ENCODE assay signal across 15 cellular contexts in the genomic region with DNA sequence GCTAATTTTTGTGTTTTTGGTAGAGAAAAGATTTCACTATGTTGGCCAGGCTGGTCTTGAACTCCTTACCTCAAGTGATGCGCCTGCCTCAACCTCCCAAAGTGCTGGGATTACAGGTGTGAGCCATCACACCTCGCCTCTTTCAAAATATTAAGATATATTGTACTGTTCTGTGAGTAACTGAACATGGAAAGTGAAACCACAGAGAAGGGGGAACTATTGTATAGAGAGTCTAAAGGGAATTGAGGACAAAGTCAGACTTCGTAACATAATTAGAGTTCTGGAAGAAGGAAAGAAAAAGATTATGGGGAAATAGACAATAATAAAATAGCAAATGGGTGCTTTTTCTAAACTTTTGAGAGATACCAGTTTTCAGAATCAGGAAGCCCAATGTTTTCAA.
"Had no signal": no experiment of that assay in that cellular context is flagged by ENCODE, and none has a peak within 500 bp of the region (broad histone marks: within the 10 kb centered on the region; RNA-seq: fewer than 3 reads in every experiment).

No MANE protein-coding gene starts in this region.

- H3K9me3 ChIP-seq: esophagus squamous epithelium, left lung, thyroid gland, uterus had no signal

- H3K27me3 ChIP-seq: esophagus squamous epithelium, left lung, thyroid gland, uterus had no signal

- H3K36me3 Mint-ChIP-seq: activated naive CD4-positive, alpha-beta T cell treated with anti-CD3 and anti-CD28 coated beads, Interleukin-2, amount 10 ng/mL, durations not matched to agents 7 days and 5 days had no signal

- H3K4me3 ChIP-seq: esophagus squamous epithelium, left lung, thyroid gland, uterus had no signal

- DNase-seq: activated CD4-positive, alpha-beta T cell treated with anti-CD3 and anti-CD28 coated beads, Interleukin-2, amount 10 ng/mL, durations not matched to agents 7 days and 5 days; activated naive CD4-positive, alpha-beta T cell treated with anti-CD3 and anti-CD28 coated beads, Interleukin-2, amount 10 ng/mL, durations not matched to agents 7 days and 5 days; activated T-cell treated with anti-CD3 and anti-CD28 coated beads for 4 hours; esophagus squamous epithelium; foreskin fibroblast; left lung; mesendoderm; stimulated activated CD4-positive, alpha-beta T cell treated with anti-CD3 and anti-CD28 coated beads, Interleukin-15, amount 100 ng/mL, for 24 hours; stimulated activated CD4-positive, alpha-beta T cell treated with anti-CD3 and anti-CD28 coated beads, Interleukin-4, amount 100 ng/mL, for 24 hours; T1000; thyroid gland; uterus had no signal

- H3K27ac Mint-ChIP-seq: activated CD4-positive, alpha-beta T cell treated with anti-CD3 and anti-CD28 coated beads, Interleukin-2, amount 10 ng/mL, durations not matched to agents 7 days and 5 days; activated naive CD4-positive, alpha-beta T cell treated with anti-CD3 and anti-CD28 coated beads, Interleukin-2, amount 10 ng/mL, durations not matched to agents 7 days and 5 days; activated T-helper 2 cell treated with anti-CD3 and anti-CD28 coated beads, Interferon-gamma antibody, Interleukin-2, Interleukin-4, amounts not matched to agents 10 μg/mL and 5 μg/mL and 100 μg/mL, durations not matched to agents 14 hours and 24 hours and 36 hours had no signal

- H3K36me3 ChIP-seq: esophagus squamous epithelium, left lung, thyroid gland, uterus had no signal

- H3K4me1 Mint-ChIP-seq: activated naive CD4-positive, alpha-beta T cell treated with anti-CD3 and anti-CD28 coated beads, Interleukin-2, amount 10 ng/mL, durations not matched to agents 7 days and 5 days had no signal

- H3K9me3 Mint-ChIP-seq: activated CD4-positive, alpha-beta T cell treated with anti-CD3 and anti-CD28 coated beads, Interleukin-2, amount 10 ng/mL, durations not matched to agents 7 days and 5 days; activated naive CD4-positive, alpha-beta T cell treated with anti-CD3 and anti-CD28 coated beads, Interleukin-2, amount 10 ng/mL, durations not matched to agents 7 days and 5 days; activated T-helper 2 cell treated with anti-CD3 and anti-CD28 coated beads, Interferon-gamma antibody, Interleukin-2, Interleukin-4, amounts not matched to agents 10 μg/mL and 5 μg/mL and 100 μg/mL, durations not matched to agents 14 hours and 24 hours and 36 hours had no signal

- H3K4me3 Mint-ChIP-seq: activated CD4-positive, alpha-beta T cell treated with anti-CD3 and anti-CD28 coated beads, Interleukin-2, amount 10 ng/mL, durations not matched to agents 7 days and 5 days; activated naive CD4-positive, alpha-beta T cell treated with anti-CD3 and anti-CD28 coated beads, Interleukin-2, amount 10 ng/mL, durations not matched to agents 7 days and 5 days had no signal

- H3K4me1 ChIP-seq: esophagus squamous epithelium, left lung, parathyroid adenoma, thyroid gland, uterus had no signal

- ATAC-seq: left lung had no signal

- H3K27ac ChIP-seq: esophagus squamous epithelium, left lung, parathyroid adenoma, thyroid gland, uterus, VCaP had no signal

- H3K27me3 Mint-ChIP-seq: activated CD4-positive, alpha-beta T cell treated with anti-CD3 and anti-CD28 coated beads, Interleukin-2, amount 10 ng/mL, durations not matched to agents 7 days and 5 days; activated naive CD4-positive, alpha-beta T cell treated with anti-CD3 and anti-CD28 coated beads, Interleukin-2, amount 10 ng/mL, durations not matched to agents 7 days and 5 days had no signal

- H3K9ac ChIP-seq: parathyroid adenoma had no signal
